1 cellular context compared by ENCODE assay signal in the genomic region with DNA sequence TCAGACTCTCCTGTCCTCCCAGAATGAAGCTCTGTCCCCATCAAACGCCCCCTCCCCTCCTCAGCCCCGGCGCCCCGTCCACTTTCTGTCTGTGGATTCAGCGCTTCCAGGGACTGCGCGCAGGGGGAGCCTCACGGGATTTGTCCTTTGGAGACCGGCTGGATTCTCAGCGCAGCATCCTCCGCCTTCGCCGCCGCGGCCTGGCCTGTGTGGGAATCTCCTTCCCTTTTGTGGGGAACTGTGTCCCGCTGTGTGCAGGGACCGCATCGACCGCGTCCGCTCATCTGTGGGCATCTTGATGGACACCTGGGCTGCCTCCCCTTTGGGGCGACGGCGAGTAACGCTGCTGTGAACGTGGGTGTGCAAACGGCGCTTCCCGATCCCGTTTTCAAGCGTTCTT.
TF ChIP-seq lines count a peak whose summit lies in the region.

No MANE protein-coding gene starts in this region.

TF ChIP-seq in GM12878, 131 proteins besides CTCF, POLR2A, EP300 and RAD21:
- TF ChIP-seq, protein P1, sequence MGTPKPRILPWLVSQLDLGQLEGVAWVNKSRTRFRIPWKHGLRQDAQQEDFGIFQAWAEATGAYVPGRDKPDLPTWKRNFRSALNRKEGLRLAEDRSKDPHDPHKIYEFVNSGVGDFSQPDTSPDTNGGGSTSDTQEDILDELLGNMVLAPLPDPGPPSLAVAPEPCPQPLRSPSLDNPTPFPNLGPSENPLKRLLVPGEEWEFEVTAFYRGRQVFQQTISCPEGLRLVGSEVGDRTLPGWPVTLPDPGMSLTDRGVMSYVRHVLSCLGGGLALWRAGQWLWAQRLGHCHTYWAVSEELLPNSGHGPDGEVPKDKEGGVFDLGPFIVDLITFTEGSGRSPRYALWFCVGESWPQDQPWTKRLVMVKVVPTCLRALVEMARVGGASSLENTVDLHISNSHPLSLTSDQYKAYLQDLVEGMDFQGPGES (IDR thresholded peaks at IDR 0.05): no peak
- no peak for TF ChIP-seq CBX3 (IDR thresholded peaks at IDR 0.05; ENCODE audit: borderline replicate concordance, low read depth)
- TF ChIP-seq, protein P2, sequence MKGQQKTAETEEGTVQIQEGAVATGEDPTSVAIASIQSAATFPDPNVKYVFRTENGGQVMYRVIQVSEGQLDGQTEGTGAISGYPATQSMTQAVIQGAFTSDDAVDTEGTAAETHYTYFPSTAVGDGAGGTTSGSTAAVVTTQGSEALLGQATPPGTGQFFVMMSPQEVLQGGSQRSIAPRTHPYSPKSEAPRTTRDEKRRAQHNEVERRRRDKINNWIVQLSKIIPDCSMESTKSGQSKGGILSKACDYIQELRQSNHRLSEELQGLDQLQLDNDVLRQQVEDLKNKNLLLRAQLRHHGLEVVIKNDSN (IDR thresholded peaks at IDR 0.05; ENCODE audit: borderline replicate concordance, extremely low read length, insufficient read depth, low read depth, low read length): no peak
- TF ChIP-seq CHD1 (IDR thresholded peaks at IDR 0.05; ENCODE audit: low read depth, low read length): no peak
- TF ChIP-seq ZNF217 (IDR thresholded peaks at IDR 0.05): no peak
- no peak for TF ChIP-seq DPF2 (IDR thresholded peaks at IDR 0.05)
- no peak for TF ChIP-seq KAT2A (conservative IDR thresholded peaks at IDR 0.05; ENCODE audit: control insufficient read depth, low read depth, low read length)
- TF ChIP-seq JUND (IDR thresholded peaks at IDR 0.05; ENCODE audit: low read depth, low read length): no peak
- no peak for TF ChIP-seq YY1 (IDR thresholded peaks at IDR 0.05; ENCODE audit: low read depth, low read length)
- no peak for TF ChIP-seq PML (IDR thresholded peaks at IDR 0.05; ENCODE audit: low read length)
- TF ChIP-seq RFX5 (IDR thresholded peaks at IDR 0.05; ENCODE audit: low read depth, low read length): no peak
- TF ChIP-seq, protein P3, sequence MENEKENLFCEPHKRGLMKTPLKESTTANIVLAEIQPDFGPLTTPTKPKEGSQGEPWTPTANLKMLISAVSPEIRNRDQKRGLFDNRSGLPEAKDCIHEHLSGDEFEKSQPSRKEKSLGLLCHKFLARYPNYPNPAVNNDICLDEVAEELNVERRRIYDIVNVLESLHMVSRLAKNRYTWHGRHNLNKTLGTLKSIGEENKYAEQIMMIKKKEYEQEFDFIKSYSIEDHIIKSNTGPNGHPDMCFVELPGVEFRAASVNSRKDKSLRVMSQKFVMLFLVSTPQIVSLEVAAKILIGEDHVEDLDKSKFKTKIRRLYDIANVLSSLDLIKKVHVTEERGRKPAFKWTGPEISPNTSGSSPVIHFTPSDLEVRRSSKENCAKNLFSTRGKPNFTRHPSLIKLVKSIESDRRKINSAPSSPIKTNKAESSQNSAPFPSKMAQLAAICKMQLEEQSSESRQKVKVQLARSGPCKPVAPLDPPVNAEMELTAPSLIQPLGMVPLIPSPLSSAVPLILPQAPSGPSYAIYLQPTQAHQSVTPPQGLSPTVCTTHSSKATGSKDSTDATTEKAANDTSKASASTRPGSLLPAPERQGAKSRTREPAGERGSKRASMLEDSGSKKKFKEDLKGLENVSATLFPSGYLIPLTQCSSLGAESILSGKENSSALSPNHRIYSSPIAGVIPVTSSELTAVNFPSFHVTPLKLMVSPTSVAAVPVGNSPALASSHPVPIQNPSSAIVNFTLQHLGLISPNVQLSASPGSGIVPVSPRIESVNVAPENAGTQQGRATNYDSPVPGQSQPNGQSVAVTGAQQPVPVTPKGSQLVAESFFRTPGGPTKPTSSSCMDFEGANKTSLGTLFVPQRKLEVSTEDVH (IDR thresholded peaks at IDR 0.05; ENCODE audit: low read depth, partially characterized antibody): no peak
- TF ChIP-seq RB1 (IDR thresholded peaks at IDR 0.05; ENCODE audit: borderline replicate concordance): no peak
- TF ChIP-seq SREBF2 (IDR thresholded peaks at IDR 0.05; ENCODE audit: low read length): no peak
- no peak for TF ChIP-seq TAF1 (IDR thresholded peaks at IDR 0.05; ENCODE audit: borderline replicate concordance, low read depth, low read length)
- TF ChIP-seq, protein P4, sequence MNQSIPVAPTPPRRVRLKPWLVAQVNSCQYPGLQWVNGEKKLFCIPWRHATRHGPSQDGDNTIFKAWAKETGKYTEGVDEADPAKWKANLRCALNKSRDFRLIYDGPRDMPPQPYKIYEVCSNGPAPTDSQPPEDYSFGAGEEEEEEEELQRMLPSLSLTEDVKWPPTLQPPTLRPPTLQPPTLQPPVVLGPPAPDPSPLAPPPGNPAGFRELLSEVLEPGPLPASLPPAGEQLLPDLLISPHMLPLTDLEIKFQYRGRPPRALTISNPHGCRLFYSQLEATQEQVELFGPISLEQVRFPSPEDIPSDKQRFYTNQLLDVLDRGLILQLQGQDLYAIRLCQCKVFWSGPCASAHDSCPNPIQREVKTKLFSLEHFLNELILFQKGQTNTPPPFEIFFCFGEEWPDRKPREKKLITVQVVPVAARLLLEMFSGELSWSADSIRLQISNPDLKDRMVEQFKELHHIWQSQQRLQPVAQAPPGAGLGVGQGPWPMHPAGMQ (IDR thresholded peaks at IDR 0.05; ENCODE audit: borderline replicate concordance): no peak
